ENCODE assay signal across 1 cellular context in genomic region chr19:35719402-35720162, GRCh38.
TF ChIP-seq lines count a peak whose summit lies in the region.

No MANE protein-coding gene starts in this region.

TF ChIP-seq in IMR-90, 13 proteins besides CTCF, POLR2A, EP300 and RAD21 (continued from another document):
- TF ChIP-seq RFX5 (IDR thresholded peaks at IDR 0.05; ENCODE audit: low read depth, low read length) = no peak
- TF ChIP-seq BHLHE40 (IDR thresholded peaks at IDR 0.05; ENCODE audit: low read depth, low read length) = no peak
- TF ChIP-seq MAZ (IDR thresholded peaks at IDR 0.05; ENCODE audit: borderline replicate concordance, low read depth, low read length) = no peak
- no peak for TF ChIP-seq MAFK (IDR thresholded peaks at IDR 0.05; ENCODE audit: low read depth, low read length)
- TF ChIP-seq CEBPB (IDR thresholded peaks at IDR 0.05; ENCODE audit: low read depth, low read length) = no peak
- no peak for TF ChIP-seq SMC3 (IDR thresholded peaks at IDR 0.05; ENCODE audit: low read depth, low read length)
- TF ChIP-seq CHD1 (IDR thresholded peaks at IDR 0.05; ENCODE audit: low read depth, low read length) = no peak
